In the genomic region with DNA sequence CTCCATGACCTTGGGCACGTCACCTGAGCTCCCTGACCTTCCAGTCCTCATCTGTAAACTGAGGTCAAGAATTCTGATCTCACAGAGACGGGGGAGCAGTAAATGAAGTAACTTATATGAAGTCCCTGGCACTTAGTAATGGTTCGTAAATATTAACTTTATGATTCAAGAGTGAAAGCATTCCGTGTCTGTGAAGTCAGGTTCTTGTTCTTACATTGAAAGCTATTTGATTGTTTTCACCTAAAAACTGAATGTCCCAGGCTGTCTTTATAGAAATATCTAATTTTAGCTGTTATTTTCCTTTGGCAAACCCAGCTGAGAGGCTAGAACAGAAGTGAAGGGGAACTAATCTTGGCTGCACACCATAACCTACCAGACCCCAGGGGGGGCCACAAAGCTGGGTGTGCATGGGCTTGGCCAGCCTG, we compare ENCODE assay signal across 9 cellular contexts.
DNase-seq lines count a peak whose midpoint lies in the region; ATAC-seq and TF ChIP-seq lines count a peak whose summit lies in the region.
"Had no signal": no experiment of that assay in that cellular context is flagged by ENCODE, and none has a peak within 500 bp of the region (broad histone marks: within the 10 kb centered on the region; RNA-seq: fewer than 3 reads in every experiment).

No MANE protein-coding gene starts in this region.

- DNase-seq in right atrium auricular region (ENCODE audit: low spot score) (no peak), NCI-H2029 (lab: John Stamatoyannopoulos, UW) (no peak), OCI-LY7 (ENCODE audit: low spot score) (no peak), H4 (ENCODE audit: low spot score) (no peak)
- DNase-seq: NCI-H82 had no signal

- H3K4me3 ChIP-seq in right atrium auricular region (peak overlapping the region in 1 of 2 donors; percentile 6), skin epidermis (no peak overlapping the region), OCI-LY7 (ENCODE audit: low read depth, low read length, poor library complexity, severe bottlenecking) (no peak overlapping the region)

- no peak overlapping the region for H3K4me2 ChIP-seq in OCI-LY7 (ENCODE audit: low read length)

- peaks cover 0 to 62% of the 10 kb centered on the region in 2 donors for H3K4me1 ChIP-seq in right atrium auricular region
- H3K4me1 ChIP-seq in OCI-LY7 (ENCODE audit: insufficient read depth, low read length, poor library complexity, severe bottlenecking), result no peaks in the 10 kb centered on the region

- no peaks in the 10 kb centered on the region for H3K27me3 ChIP-seq in right atrium auricular region

- no peaks in the 10 kb centered on the region for H4K20me1 ChIP-seq in OCI-LY7 (ENCODE audit: insufficient read depth, low read length)

- POLR2A ChIA-PET in OCI-LY7 (lab: Charles Lee), result no interaction called here

- peak; percentile 30 for ATAC-seq in GM21723 (IDR thresholded peaks at IDR 0.05; ENCODE audit: unreplicated experiment)
- no peak for ATAC-seq in activated T-helper 17 cell treated with anti-CD3 and anti-CD28 coated beads, Interleukin-2, amount 50 U/mL, for 72 hours (replicated peaks)
- no peak for ATAC-seq in HG03135 (IDR thresholded peaks at IDR 0.05; ENCODE audit: unreplicated experiment)

- H3K36me3 ChIP-seq in right atrium auricular region, result no peaks in the 10 kb centered on the region
- H3K36me3 ChIP-seq in OCI-LY7 (ENCODE audit: insufficient read depth, low read length), result no peaks in the 10 kb centered on the region

- H3K36me3 Mint-ChIP-seq in activated T-helper 17 cell treated with anti-CD3 and anti-CD28 coated beads, Interleukin-2, amount 50 U/mL, for 72 hours (ENCODE audit: low read depth), result no peaks in the 10 kb centered on the region

- H3K4me1 Mint-ChIP-seq in activated T-helper 17 cell treated with anti-CD3 and anti-CD28 coated beads, Interleukin-2, amount 50 U/mL, for 72 hours, result peaks cover 29% of the 10 kb centered on the region

- CTCF ChIA-PET in OCI-LY7 (lab: Charles Lee; ENCODE audit: unreplicated experiment), result no interaction called here

- no TSS peak for BruUV-seq in OCI-LY7 (replicated peaks; lab: Mats Ljungman, UMichigan)

- H2AFZ ChIP-seq in OCI-LY7 (ENCODE audit: low read length), result no peak overlapping the region

- H3K27ac ChIP-seq in right atrium auricular region (peak overlapping the region; percentile 75 to 85), skin epidermis (peak overlapping the region; percentile 47 to 93 (median 86)), OCI-LY7 (ENCODE audit: low read depth, low read length, poor library complexity, severe bottlenecking) (no peak overlapping the region)

- H3K9me3 ChIP-seq in right atrium auricular region (peaks cover 9 to 30% of the 10 kb centered on the region in 2 donors), OCI-LY7 (ENCODE audit: low read length) (peaks cover 27% of the 10 kb centered on the region)

- H3K9me2 ChIP-seq in OCI-LY7 (ENCODE audit: insufficient read depth, low read length), result no peaks in the 10 kb centered on the region

- TF ChIP-seq CTCF in right atrium auricular region (IDR thresholded peaks at IDR 0.05) (no peak), OCI-LY7 (conservative IDR thresholded peaks at IDR 0.05; ENCODE audit: low read length) (no peak)

- H3K79me2 ChIP-seq in OCI-LY7 (ENCODE audit: insufficient read depth, low read depth, low read length), result no peaks in the 10 kb centered on the region

- no peaks in the 10 kb centered on the region for H3K27me3 Mint-ChIP-seq in activated T-helper 17 cell treated with anti-CD3 and anti-CD28 coated beads, Interleukin-2, amount 50 U/mL, for 72 hours

- H3K4me3 Mint-ChIP-seq in activated T-helper 17 cell treated with anti-CD3 and anti-CD28 coated beads, Interleukin-2, amount 50 U/mL, for 72 hours, result peak overlapping the region; percentile 82

- H3K9me3 Mint-ChIP-seq in activated T-helper 17 cell treated with anti-CD3 and anti-CD28 coated beads, Interleukin-2, amount 50 U/mL, for 72 hours, result peaks cover 25% of the 10 kb centered on the region

- intact Hi-C loops in OCI-LY7 (cut with micrococcal nuclease; ENCODE audit: unreplicated experiment), result no loop called here

- H3K27ac Mint-ChIP-seq in activated T-helper 17 cell treated with anti-CD3 and anti-CD28 coated beads, Interleukin-2, amount 50 U/mL, for 72 hours, result peak overlapping the region; percentile 96
